1 cellular context compared by ENCODE assay signal in the genomic region with DNA sequence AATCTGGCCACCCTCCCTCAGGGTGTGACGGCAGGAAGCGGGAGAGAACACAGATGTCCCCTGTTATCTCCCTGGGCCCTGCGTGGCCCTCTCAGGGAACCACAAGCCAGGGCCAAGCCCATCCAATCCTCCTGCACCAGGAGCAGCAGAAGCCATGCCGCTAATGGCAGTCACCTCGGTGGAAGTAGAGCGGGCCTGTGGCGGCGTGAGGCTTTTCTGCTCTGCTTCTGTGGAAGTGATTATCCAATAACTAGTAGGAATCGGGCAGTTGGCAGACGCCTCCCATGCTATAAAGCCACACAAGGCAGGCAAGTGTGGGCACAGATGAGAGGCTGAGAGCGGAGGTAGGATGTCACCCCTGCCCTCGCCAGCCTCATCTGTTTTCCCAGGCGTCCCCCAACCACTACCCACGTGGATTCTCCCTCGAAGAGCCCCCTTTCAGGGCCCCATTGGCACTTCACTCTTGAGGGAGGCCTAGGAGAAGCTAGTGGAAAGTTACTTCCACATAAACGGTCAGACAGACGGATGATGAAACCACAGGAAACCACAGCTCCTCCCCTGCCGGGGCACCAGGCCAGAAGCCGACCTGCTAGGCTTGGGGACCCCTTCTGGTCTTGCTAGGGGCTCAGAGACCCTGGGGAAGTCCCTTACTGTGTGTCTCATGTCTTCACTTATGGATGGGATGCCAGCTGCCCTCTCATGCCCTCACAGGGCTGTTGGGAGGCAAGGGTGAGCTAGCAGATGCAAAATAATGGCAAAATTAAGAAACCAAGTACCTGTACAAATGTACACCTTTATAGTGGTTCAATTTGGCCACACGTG.
TF ChIP-seq lines count a peak whose summit lies in the region.

No MANE protein-coding gene starts in this region.

TF ChIP-seq in H1, 55 proteins besides CTCF, POLR2A, EP300 and RAD21:
- TF ChIP-seq HDAC2 (IDR thresholded peaks at IDR 0.05; ENCODE audit: borderline replicate concordance in 1 of 2, low read depth in 2 of 2, low read length in 2 of 2) = no peak
- no peak for TF ChIP-seq JUN (IDR thresholded peaks at IDR 0.05; ENCODE audit: low read depth, low read length)
- no peak for TF ChIP-seq SIN3A (conservative IDR thresholded peaks at IDR 0.05 in 1 of 2, IDR thresholded peaks at IDR 0.05 in 1 of 2; ENCODE audit: low read depth in 1 of 2, low read length in 2 of 2)
- no peak for TF ChIP-seq FOSL1 (IDR thresholded peaks at IDR 0.05; ENCODE audit: insufficient read depth, low read depth, low read length)
- TF ChIP-seq, protein P1, sequence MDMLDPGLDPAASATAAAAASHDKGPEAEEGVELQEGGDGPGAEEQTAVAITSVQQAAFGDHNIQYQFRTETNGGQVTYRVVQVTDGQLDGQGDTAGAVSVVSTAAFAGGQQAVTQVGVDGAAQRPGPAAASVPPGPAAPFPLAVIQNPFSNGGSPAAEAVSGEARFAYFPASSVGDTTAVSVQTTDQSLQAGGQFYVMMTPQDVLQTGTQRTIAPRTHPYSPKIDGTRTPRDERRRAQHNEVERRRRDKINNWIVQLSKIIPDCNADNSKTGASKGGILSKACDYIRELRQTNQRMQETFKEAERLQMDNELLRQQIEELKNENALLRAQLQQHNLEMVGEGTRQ (IDR thresholded peaks at IDR 0.05; ENCODE audit: low read length) = no peak
- TF ChIP-seq, protein P2, sequence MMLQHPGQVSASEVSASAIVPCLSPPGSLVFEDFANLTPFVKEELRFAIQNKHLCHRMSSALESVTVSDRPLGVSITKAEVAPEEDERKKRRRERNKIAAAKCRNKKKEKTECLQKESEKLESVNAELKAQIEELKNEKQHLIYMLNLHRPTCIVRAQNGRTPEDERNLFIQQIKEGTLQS (IDR thresholded peaks at IDR 0.05; ENCODE audit: insufficient read depth, low read depth, low read length) = no peak
- TF ChIP-seq SIX5 (IDR thresholded peaks at IDR 0.05; ENCODE audit: low read depth, low read length) = no peak
- no peak for TF ChIP-seq JUND (IDR thresholded peaks at IDR 0.05; ENCODE audit: low read length)
- no peak for TF ChIP-seq TCF12 (IDR thresholded peaks at IDR 0.05; ENCODE audit: low read depth, low read length)
- no peak for TF ChIP-seq CEBPB (IDR thresholded peaks at IDR 0.05; ENCODE audit: low read depth, low read length)
- TF ChIP-seq SP1 (IDR thresholded peaks at IDR 0.05; ENCODE audit: low read depth, low read length) = no peak
- TF ChIP-seq POU5F1 (IDR thresholded peaks at IDR 0.05; ENCODE audit: low read depth, low read length) = no peak
